ENCODE assay signal across 32 cellular contexts in the genomic region with DNA sequence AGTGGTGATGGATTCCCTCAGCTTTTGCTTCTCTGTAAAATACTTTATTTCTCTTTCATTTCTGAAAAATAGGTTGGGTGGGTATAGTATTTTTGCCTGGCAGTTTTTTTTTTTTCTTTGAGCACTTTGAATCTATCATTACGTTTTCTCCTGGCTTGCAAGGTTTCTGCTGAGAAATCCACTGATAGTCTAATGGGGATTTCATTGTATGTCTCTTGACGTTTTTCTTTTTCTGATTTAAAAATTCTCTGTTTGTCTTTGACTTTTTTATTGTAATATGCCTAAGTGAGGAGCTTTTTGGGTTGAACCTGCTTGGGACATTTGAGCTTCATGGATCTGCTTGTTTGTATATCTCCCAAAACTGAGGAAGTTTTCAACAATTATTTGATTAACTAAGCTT.
"Had no signal": no experiment of that assay in that cellular context is flagged by ENCODE, and none has a peak within 500 bp of the region (broad histone marks: within the 10 kb centered on the region; RNA-seq: fewer than 3 reads in every experiment).

No MANE protein-coding gene starts in this region.

- H3K4me3 ChIP-seq: adrenal gland, ascending aorta, body of pancreas, breast epithelium, cardiac muscle cell had no signal

- H3K36me3 ChIP-seq: adrenal gland, ascending aorta, brain microvascular endothelial cell, breast epithelium, cardiac muscle cell had no signal

- DNase-seq: activated effector memory CD4-positive, alpha-beta T cell treated with anti-CD3 and anti-CD28 coated beads, Interleukin-2, amount 50 U/mL, for 16 hours; activated effector memory CD4-positive, alpha-beta T cell treated with Interleukin-2 at 50 U/mL for 16 hours; activated gamma-delta T cell; activated gamma-delta T cell treated with Interleukin-2 at 50 U/mL for 16 hours; activated naive CD4-positive, alpha-beta T cell; activated naive CD4-positive, alpha-beta T cell treated with anti-CD3 and anti-CD28 coated beads for 36 hours; activated naive CD4-positive, alpha-beta T cell treated with anti-CD3 and anti-CD28 coated beads, Interleukin-2, amount 10 ng/mL, durations not matched to agents 7 days and 5 days; activated naive CD4-positive, alpha-beta T cell treated with anti-CD3 and anti-CD28 coated beads, Interleukin-2, amount 50 U/mL, for 16 hours; activated naive CD4-positive, alpha-beta T cell treated with Interleukin-2 at 50 U/mL for 16 hours; activated naive CD8-positive, alpha-beta T cell treated with anti-CD3 and anti-CD28 coated beads for 36 hours; activated naive CD8-positive, alpha-beta T cell treated with anti-CD3 and anti-CD28 coated beads, Interleukin-2, amount 10 ng/mL, durations not matched to agents 7 days and 5 days; activated naive CD8-positive, alpha-beta T cell treated with anti-CD3 and anti-CD28 coated beads, Interleukin-2, amount 50 U/mL, for 24 hours; activated T-cell treated with anti-CD3 and anti-CD28 coated beads, Interleukin-2, amount 50 U/mL, for 1 hour; activated T-cell treated with anti-CD3 and anti-CD28 coated beads, Interleukin-2, amount 50 U/mL, for 24 hours; activated T-cell treated with anti-CD3 and anti-CD28 coated beads, Interleukin-2, amount 50 U/mL, for 4 hours; activated T-cell treated with anti-CD3 and anti-CD28 coated beads, Interleukin-2, amount 50 U/mL, for 48 hours; activated T-cell treated with anti-CD3 and anti-CD28 coated beads, Interleukin-2, amount 50 U/mL, for 72 hours; adrenal gland; amniotic stem cell; amygdala; anterior cingulate cortex; aorta; body of pancreas; brain microvascular endothelial cell; caudate nucleus; central memory CD4-positive, alpha-beta T cell; cerebellar nuclear complex had no signal

- H3K27ac ChIP-seq: adrenal gland, ascending aorta, body of pancreas, brain microvascular endothelial cell, breast epithelium, cardiac muscle cell had no signal

- FAIRE-seq: astrocyte, bronchial epithelial cell had no signal

- H3K4me1 ChIP-seq: adrenal gland, ascending aorta, body of pancreas, breast epithelium had no signal

- H3K27me3 ChIP-seq: adrenal gland, ascending aorta, body of pancreas, brain microvascular endothelial cell, breast epithelium, cardiac muscle cell had no signal
